Comparison of ENCODE assay signal across 16 cellular contexts in the genomic region with DNA sequence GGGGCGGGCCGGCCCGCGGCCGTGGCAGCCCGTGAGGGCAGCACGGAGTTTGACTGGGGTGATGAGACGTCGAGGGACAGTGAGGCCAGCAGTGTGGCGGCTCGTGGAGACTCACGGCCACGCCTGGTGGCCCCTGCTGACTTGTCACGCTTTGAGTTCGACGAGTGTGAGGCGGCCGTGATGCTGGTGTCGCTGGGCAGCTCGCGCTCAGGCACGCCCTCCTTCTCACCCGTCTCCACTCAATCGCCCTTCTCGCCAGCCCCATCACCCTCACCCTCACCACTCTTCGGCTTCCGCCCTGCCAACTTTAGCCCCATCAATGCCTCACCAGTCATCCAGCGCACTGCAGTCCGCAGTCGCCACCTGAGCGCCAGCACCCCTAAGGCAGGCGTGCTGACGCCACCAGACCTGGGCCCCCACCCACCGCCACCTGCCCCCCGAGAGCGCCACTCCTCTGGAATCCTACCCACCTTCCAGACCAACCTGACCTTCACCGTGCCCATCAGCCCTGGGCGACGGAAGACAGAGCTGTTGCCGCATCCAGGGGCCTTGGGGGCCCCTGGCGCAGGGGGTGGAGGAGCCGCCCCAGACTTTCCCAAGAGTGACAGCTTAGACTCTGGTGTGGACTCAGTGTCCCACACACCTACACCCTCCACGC. TPM values are rescaled to one million over a fixed set of nuclear protein-coding genes. Genes with fewer than 3 reads are reported as not detected.
DNase-seq lines count a peak whose midpoint lies in the region; ATAC-seq, FAIRE-seq and TF ChIP-seq lines count a peak whose summit lies in the region.
"Had no signal": no experiment of that assay in that cellular context is flagged by ENCODE, and none has a peak within 500 bp of the region (broad histone marks: within the 10 kb centered on the region; RNA-seq: fewer than 3 reads in every experiment).

No MANE protein-coding gene starts in this region.

- no peak for TF ChIP-seq CTCF in psoas muscle (IDR thresholded peaks at IDR 0.05)

- H3K27me3 ChIP-seq in psoas muscle (ENCODE audit: insufficient read depth in 3 of 3, low read length in 2 of 3) = no peaks in the 10 kb centered on the region

- no peak for ATAC-seq in psoas muscle
- no peak for ATAC-seq in GM21526 (IDR thresholded peaks at IDR 0.05; ENCODE audit: low FRiP score, unreplicated experiment)

- no peak overlapping the region for H3K4me3 Mint-ChIP-seq in dendritic cell treated with granulocyte-macrophage colony-stimulating factor and Interleukin-4, amounts not matched to agents 40 ng/mL and 50 ng/mL, for 4 days

- 91 to 93% (median 91%) methylated on average over 37 to 43 of the region's 43 CpGs for WGBS in psoas muscle, 3 donors

- peak overlapping the region; percentile 11 for H3K27ac Mint-ChIP-seq in dendritic cell treated with granulocyte-macrophage colony-stimulating factor and Interleukin-4, amounts not matched to agents 40 ng/mL and 50 ng/mL, for 4 days

- no peaks in the 10 kb centered on the region for H3K27me3 Mint-ChIP-seq in dendritic cell treated with granulocyte-macrophage colony-stimulating factor and Interleukin-4, amounts not matched to agents 40 ng/mL and 50 ng/mL, for 4 days

- peak; percentile 57 for DNase-seq in activated effector memory CD4-positive, alpha-beta T cell treated with anti-CD3 and anti-CD28 coated beads, Interleukin-2, amount 50 U/mL, for 16 hours
- DNase-seq in activated effector memory CD4-positive, alpha-beta T cell treated with Interleukin-2 at 50 U/mL for 16 hours = no peak
- DNase-seq in HTR-8/SVneo (ENCODE audit: insufficient read length, low spot score) (no peak), psoas muscle (no peak), caudate nucleus (lab: John Stamatoyannopoulos, UW) (no peak), MV-4-11 (lab: John Stamatoyannopoulos, UW) (no peak)
- DNase-seq: C1 segment of cervical spinal cord, COR-L47, KG1, NCI-H1092 treated with DMSO at 0.1 percent for 48 hours, NCI-H1694, NCI-H345, NCI-H526 treated with DMSO at 0.1 percent for 48 hours had no signal

- H3K4me1 Mint-ChIP-seq in dendritic cell treated with granulocyte-macrophage colony-stimulating factor and Interleukin-4, amounts not matched to agents 40 ng/mL and 50 ng/mL, for 4 days (ENCODE audit: low read depth) = peaks cover 81% of the 10 kb centered on the region

- no peaks in the 10 kb centered on the region for H3K9me3 ChIP-seq in psoas muscle
- H3K9me3 ChIP-seq: HAP-1 had no signal

- H3K36me3 ChIP-seq in psoas muscle (ENCODE audit: insufficient read depth in 1 of 2, low read depth in 1 of 2) = peaks cover 4 to 47% of the 10 kb centered on the region in 2 donors

- peak; percentile 36 for FAIRE-seq in HTR-8/SVneo (lab: Jason Lieb, UNC)

- H3K36me3 Mint-ChIP-seq in dendritic cell treated with granulocyte-macrophage colony-stimulating factor and Interleukin-4, amounts not matched to agents 40 ng/mL and 50 ng/mL, for 4 days (ENCODE audit: low read depth) = peaks cover 68% of the 10 kb centered on the region

- intact Hi-C loops in dendritic cell treated with granulocyte-macrophage colony-stimulating factor and Interleukin-4, amounts not matched to agents 40 ng/mL and 50 ng/mL, for 4 days (cut with micrococcal nuclease) = no loop called here
- intact Hi-C loops in psoas muscle (cut with DNase I) = no loop called here

- no peak overlapping the region for H3K4me3 ChIP-seq in psoas muscle
- H3K4me3 ChIP-seq: HAP-1 had no signal

- H3K27ac ChIP-seq in psoas muscle = peak overlapping the region; percentile 5
- no peak overlapping the region for H3K27ac ChIP-seq in caudate nucleus (ENCODE audit: low read depth, low read length)

- no peaks in the 10 kb centered on the region for H3K9me3 Mint-ChIP-seq in dendritic cell treated with granulocyte-macrophage colony-stimulating factor and Interleukin-4, amounts not matched to agents 40 ng/mL and 50 ng/mL, for 4 days

- peaks cover 62% of the 10 kb centered on the region for H3K4me1 ChIP-seq in psoas muscle

RNA-seq across cellular contexts. Expression of a gene that starts 4.5 kb away (rescaled TPM):
- total RNA-seq in psoas muscle = 10 to 100 TPM; 28.8 to 55.0 (median 44.2) TPM
- polyA plus RNA-seq in psoas muscle = 10 to 100 TPM; 17.1 to 39.3 (median 18.1) TPM

RNA-seq across cellular contexts. Expression of a gene that starts 18.6 kb away (rescaled TPM):
- 10 to 100 TPM; 10.0 to 13.5 (median 11.8) TPM for total RNA-seq in psoas muscle
- 10 to 100 TPM in 2 of 3 donors, 1 to 10 TPM in 1; 7.1 to 11.7 (median 11.4) TPM for polyA plus RNA-seq in psoas muscle

RNA-seq across cellular contexts. Expression of a gene that starts 28.4 kb away (rescaled TPM):
- total RNA-seq in psoas muscle = under 1 TPM in 2 of 4 donors, not detected in 2; 0.19 to 0.51 TPM
- polyA plus RNA-seq in psoas muscle = under 1 TPM; 0.17 to 0.73 (median 0.60) TPM

RNA-seq across cellular contexts. Expression of a gene that starts 28.9 kb away (rescaled TPM):
- total RNA-seq in psoas muscle = 1 to 10 TPM; 4.0 to 7.4 (median 6.4) TPM
- polyA plus RNA-seq in psoas muscle = 10 to 100 TPM; 12.8 to 17.1 (median 14.8) TPM

RNA-seq across cellular contexts. Expression of a gene that starts 31.1 kb away (rescaled TPM):
- total RNA-seq in psoas muscle = 10 to 100 TPM; 48.7 to 64.8 (median 58.1) TPM
- polyA plus RNA-seq in psoas muscle = 100 to 1,000 TPM in 1 of 3 donors, 10 to 100 TPM in 2; 70.1 to 117 (median 81.1) TPM
